Comparison of ENCODE assay signal across 14 cellular contexts in the genomic region with DNA sequence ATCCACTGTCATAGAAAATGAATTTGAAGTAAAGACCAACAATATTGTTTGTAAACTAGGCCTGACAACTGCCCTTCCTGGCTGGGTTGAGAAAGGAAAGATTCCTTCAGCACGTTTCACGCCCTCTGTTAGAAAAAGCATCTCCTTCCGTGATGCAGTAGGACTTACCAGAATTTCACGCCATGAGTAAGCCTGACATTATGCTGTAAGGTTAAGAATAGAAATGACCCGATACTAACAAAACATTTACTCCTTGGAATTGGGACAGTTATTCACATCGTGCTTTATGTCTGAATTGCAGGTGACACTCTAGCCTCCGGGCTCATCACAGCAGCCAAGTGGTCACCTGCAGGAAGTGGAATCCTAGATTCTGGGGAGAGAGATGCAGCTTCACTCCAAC. TPM values are rescaled to one million over a fixed set of nuclear protein-coding genes. Genes with fewer than 3 reads are reported as not detected.
DNase-seq lines count a peak whose midpoint lies in the region; ATAC-seq and TF ChIP-seq lines count a peak whose summit lies in the region.
"Had no signal": no experiment of that assay in that cellular context is flagged by ENCODE, and none has a peak within 500 bp of the region (broad histone marks: within the 10 kb centered on the region; RNA-seq: fewer than 3 reads in every experiment).

No MANE protein-coding gene starts in this region.

- H3K4me3 Mint-ChIP-seq in chondrocyte (ENCODE audit: unreplicated experiment) (peak overlapping the region; percentile 21), osteocyte (ENCODE audit: unreplicated experiment) (peak overlapping the region; percentile 37)

- peak overlapping the region; percentile 94 for H3K27ac Mint-ChIP-seq in chondrocyte (ENCODE audit: unreplicated experiment)
- H3K27ac Mint-ChIP-seq in osteocyte (ENCODE audit: unreplicated experiment), result peak overlapping the region; percentile 89

- H3K4me1 Mint-ChIP-seq in chondrocyte (ENCODE audit: low read depth) (peaks cover 28% of the 10 kb centered on the region), osteocyte (ENCODE audit: unreplicated experiment) (peaks cover 33% of the 10 kb centered on the region)

- TF ChIP-seq CTCF in chondrocyte (IDR thresholded peaks at IDR 0.05) (no peak), osteocyte (IDR thresholded peaks at IDR 0.05) (no peak)

- peaks cover 1% of the 10 kb centered on the region for H3K9me3 Mint-ChIP-seq in chondrocyte (ENCODE audit: low read depth)
- no peaks in the 10 kb centered on the region for H3K9me3 Mint-ChIP-seq in osteocyte (ENCODE audit: unreplicated experiment)

- DNase-seq in GM03348 (ENCODE audit: low spot score) (peak; percentile 67), NCI-H226 (peak; percentile 69), chondrocyte (ENCODE audit: low spot score) (no peak), osteocyte (ENCODE audit: extremely low spot score, unreplicated experiment) (no peak), ureter (ENCODE audit: low spot score) (no peak)
- no peak for DNase-seq in activated effector memory CD4-positive, alpha-beta T cell treated with anti-CD3 and anti-CD28 coated beads, Interleukin-2, amount 50 U/mL, for 16 hours
- DNase-seq: DMS79 treated with DMSO at 0.1 percent for 48 hours, dorsolateral prefrontal cortex, NCI-H2171, spleen had no signal

- H3K36me3 Mint-ChIP-seq in chondrocyte (ENCODE audit: low read depth), result no peaks in the 10 kb centered on the region
- H3K36me3 Mint-ChIP-seq in osteocyte (ENCODE audit: unreplicated experiment), result no peaks in the 10 kb centered on the region

- H3K27me3 Mint-ChIP-seq in chondrocyte (ENCODE audit: low read depth) (no peaks in the 10 kb centered on the region), osteocyte (ENCODE audit: unreplicated experiment) (no peaks in the 10 kb centered on the region)

- no peak for ATAC-seq in GM19023 (IDR thresholded peaks at IDR 0.05; ENCODE audit: unreplicated experiment)
- no peak for ATAC-seq in HG03439 (IDR thresholded peaks at IDR 0.05; ENCODE audit: unreplicated experiment)
- ATAC-seq: activated CD4-positive, CD25-positive, alpha-beta regulatory T cell treated with anti-CD3 and anti-CD28 coated beads, Interleukin-2, amount 50 U/mL, for 24 hours; K562 had no signal

RNA-seq across cellular contexts. Expression of a gene that starts 17.6 kb away (rescaled TPM):
- total RNA-seq in chondrocyte (0.17 TPM in 1 of 3 replicates, not detected in the others), osteocyte (not detected in 2 replicates), ureter (0.60 TPM)
- total RNA-seq: K562, spleen had no signal

Comparison
In these comparisons a context has a peak if more than half of its experiments do, and no peak if none do; other contexts are left out.
1. DNase-seq: peak in GM03348 (single experiment) and NCI-H226 (single experiment); none in chondrocyte (single experiment), osteocyte (single experiment), ureter (single experiment) and activated effector memory CD4-positive, alpha-beta T cell treated with anti-CD3 and anti-CD28 coated beads, Interleukin-2, amount 50 U/mL, for 16 hours (single experiment).